ENCODE assay signal across 8 cellular contexts in the genomic region with DNA sequence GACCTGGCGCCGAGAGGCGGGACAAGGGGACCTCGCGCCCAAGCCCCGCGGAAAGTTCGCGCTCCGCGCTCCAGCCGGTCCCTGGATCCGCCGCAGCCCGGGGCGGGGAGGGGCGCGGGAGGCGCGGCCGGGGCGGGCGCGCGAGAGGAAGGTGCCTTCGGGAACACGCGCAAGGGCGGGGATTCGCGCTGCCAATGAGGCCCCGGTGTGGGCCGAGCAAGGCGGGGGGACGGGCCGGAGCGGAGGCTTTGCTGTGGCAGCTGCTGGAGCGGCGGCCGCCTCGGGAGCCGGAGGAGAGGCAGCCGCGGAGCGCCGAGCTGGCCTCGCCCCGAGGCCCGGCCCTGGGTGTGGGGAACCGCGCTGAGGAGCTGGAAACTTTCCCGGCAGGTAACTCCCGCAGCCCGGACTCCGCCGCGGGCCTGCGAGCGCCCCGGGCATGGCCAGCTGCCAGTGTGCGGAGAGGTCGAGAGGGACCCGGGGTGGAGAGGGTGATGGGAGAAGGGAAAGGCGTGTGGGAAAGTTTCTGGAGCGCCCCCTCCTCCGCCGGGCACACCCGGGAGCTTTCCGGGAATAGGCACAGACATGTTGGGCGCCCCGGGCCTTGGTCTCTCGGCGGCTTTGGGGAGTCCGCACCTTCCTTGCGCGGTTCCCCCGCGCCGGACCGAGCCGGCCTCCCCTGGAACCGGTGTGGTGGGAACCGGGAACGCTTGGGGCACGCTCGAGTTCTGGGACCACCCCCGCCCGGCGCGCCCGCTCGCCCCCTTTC. TPM values are rescaled to one million over a fixed set of nuclear protein-coding genes. Genes with fewer than 3 reads are reported as not detected.
DNase-seq lines count a peak whose midpoint lies in the region; ATAC-seq and TF ChIP-seq lines count a peak whose summit lies in the region.

A gene (plus strand): TSS at position 245 of the 766 bp plus-strand sequence. CDS start 97,271 bp downstream, outside the sequence.

- H3K4me3 ChIP-seq in iPS-18a (ENCODE audit: low read length) (peak within 1 kb of the TSS; percentile 87), gastrocnemius medialis (peak within 1 kb of the TSS; percentile 69 to 87 (median 82))

- peak; percentile 85 to 91 for TF ChIP-seq POLR2A in gastrocnemius medialis (IDR thresholded peaks at IDR 0.05)

- intact Hi-C loops in gastrocnemius medialis (cut with DNase I; ENCODE audit: low total_unique reads), result no loop called here

- H3K27ac ChIP-seq in iPS-18a (ENCODE audit: low read length) (no peak within 1 kb of the TSS), gastrocnemius medialis (peak within 1 kb of the TSS; percentile 70 to 84 (median 80))

- no peak for TF ChIP-seq CTCF in gastrocnemius medialis (IDR thresholded peaks at IDR 0.05 in 4 of 5, conservative IDR thresholded peaks at IDR 0.05 in 1 of 5)

- no peak for DNase-seq in activated CD4-positive, CD25-positive, alpha-beta regulatory T cell (lab: John Stamatoyannopoulos, UW)
- DNase-seq in NCI-H1930 (lab: John Stamatoyannopoulos, UW) (peak; percentile 82 to 87), T1000 (lab: John Stamatoyannopoulos, UW) (peak; percentile 81), T47D (ENCODE audit: low read depth in 1 of 2, low spot score in 1 of 2) (peak; percentile 71 to 93), gastrocnemius medialis (peak; percentile 77 to 78)

- peak within 1 kb of the TSS; percentile 74 for H3K9ac ChIP-seq in iPS-18a (ENCODE audit: low read length)

- in situ Hi-C loops in T47D (cut with HindIII; ENCODE audit: low pct_unique_long_range_greater_than_20kb, low sequenced_read_pairs) (no loop called here), gastrocnemius medialis (cut with MboI; ENCODE audit: low sequenced_read_pairs in 4 of 4) (no loop called here)

- H3K9me3 ChIP-seq in iPS-18a (ENCODE audit: control insufficient read depth, low read depth, low read length) (no peaks in the 10 kb centered on the region), gastrocnemius medialis (no peaks in the 10 kb centered on the region)

- peaks cover 13% of the 10 kb centered on the region for H3K4me1 ChIP-seq in iPS-18a (ENCODE audit: control insufficient read depth, low read depth, low read length)
- H3K4me1 ChIP-seq in gastrocnemius medialis, result peaks cover 20 to 27% of the 10 kb centered on the region in 2 donors

- no peaks in the 10 kb centered on the region for H3K36me3 ChIP-seq in iPS-18a (ENCODE audit: control insufficient read depth, low read depth, low read length)
- no peaks in the 10 kb centered on the region for H3K36me3 ChIP-seq in gastrocnemius medialis

- peaks cover 76% of the 10 kb centered on the region for H3K27me3 ChIP-seq in iPS-18a (ENCODE audit: control insufficient read depth, insufficient read depth, low read length)
- no peaks in the 10 kb centered on the region for H3K27me3 ChIP-seq in gastrocnemius medialis

- ATAC-seq in activated CD4-positive, CD25-positive, alpha-beta regulatory T cell treated with anti-CD3 and anti-CD28 coated beads, Interleukin-2, amount 50 U/mL, for 24 hours, result peak; percentile 59 to 61
- peak; percentile 82 for ATAC-seq in HG02938 (IDR thresholded peaks at IDR 0.05; ENCODE audit: unreplicated experiment)
- peak; percentile 84 to 86 for ATAC-seq in gastrocnemius medialis

RNA-seq across cellular contexts. Expression of the gene that starts here (rescaled TPM):
- 1 to 10 TPM; 5.1 to 9.9 (median 5.4) TPM for total RNA-seq in gastrocnemius medialis

Comparison
In these comparisons a context has a peak if more than half of its experiments do, and no peak if none do; other contexts are left out.
1. DNase-seq: peak in NCI-H1930 (2 of 2), T1000 (single experiment), T47D (2 of 2) and gastrocnemius medialis (2 of 2); none in activated CD4-positive, CD25-positive, alpha-beta regulatory T cell (0 of 4).
2. Peak in every context shown above with its lines, with median percentiles within 50 percentile points of each other: ATAC-seq.